9 cellular contexts compared by ENCODE assay signal in genomic region chr5:125198270-125198974, GRCh38.
DNase-seq lines count a peak whose midpoint lies in the region; ATAC-seq, FAIRE-seq and TF ChIP-seq lines count a peak whose summit lies in the region.
"Had no signal": no experiment of that assay in that cellular context is flagged by ENCODE, and none has a peak within 500 bp of the region (broad histone marks: within the 10 kb centered on the region; RNA-seq: fewer than 3 reads in every experiment).

No MANE protein-coding gene starts in this region.

- H3K4me1 ChIP-seq in A673 (ENCODE audit: insufficient read depth, low read length, poor library complexity, severe bottlenecking) (peaks cover 11% of the 10 kb centered on the region), small intestine (ENCODE audit: control insufficient read depth in 2 of 2, insufficient read depth in 1 of 2, low read depth in 1 of 2, low read length in 1 of 2) (peaks cover 0 to 3% of the 10 kb centered on the region in 2 donors)
- H3K4me1 ChIP-seq: BLaER1 treated with 17β-estradiol and CSF1 and Interleukin-3, amounts not matched to agents 10 nM and 100 nM had no signal

- no peak for FAIRE-seq in small intestine (lab: Jason Lieb, UNC)

- H3K36me3 ChIP-seq in A673 (ENCODE audit: insufficient read depth, low read length, poor library complexity, severe bottlenecking): no peaks in the 10 kb centered on the region
- no peaks in the 10 kb centered on the region for H3K36me3 ChIP-seq in small intestine (ENCODE audit: control insufficient read depth in 2 of 2, insufficient read depth in 2 of 2, low read length in 2 of 2)
- H3K36me3 ChIP-seq: BLaER1 treated with 17β-estradiol and CSF1 and Interleukin-3, amounts not matched to agents 10 nM and 100 nM had no signal

- DNase-seq in A673 (ENCODE audit: low spot score): peak; percentile 78
- DNase-seq in NAMALWA (ENCODE audit: low spot score): peak; percentile 68
- DNase-seq in WTC11 (ENCODE audit: low spot score): no peak
- peak; percentile 80 for DNase-seq in left ventricle myocardium superior
- peak; percentile 83 for DNase-seq in small intestine
- DNase-seq in activated gamma-delta T cell treated with Interleukin-2 at 50 U/mL for 16 hours: no peak
- no peak for DNase-seq in SIG-M5 (lab: John Stamatoyannopoulos, UW)

- H3K4me1 Mint-ChIP-seq in WTC11: peaks cover 75% of the 10 kb centered on the region

- no peak for TF ChIP-seq CTCF in A673 (conservative IDR thresholded peaks at IDR 0.05; ENCODE audit: low read depth, low read length)
- no peak for TF ChIP-seq CTCF in WTC11 (IDR thresholded peaks at IDR 0.05)

- no peaks in the 10 kb centered on the region for H3K27me3 ChIP-seq in A673 (replicated peaks; ENCODE audit: insufficient read depth, low read depth, low read length, poor library complexity)
- no peaks in the 10 kb centered on the region for H3K27me3 ChIP-seq in small intestine (ENCODE audit: control insufficient read depth in 2 of 2, insufficient read depth in 2 of 2, low read length in 2 of 2)
- H3K27me3 ChIP-seq: BLaER1 treated with 17β-estradiol and CSF1 and Interleukin-3, amounts not matched to agents 10 nM and 100 nM had no signal

- no peak overlapping the region for H3K27ac Mint-ChIP-seq in WTC11

- no peak overlapping the region for H3K4me3 Mint-ChIP-seq in WTC11

- ATAC-seq in WTC11 (peak; percentile 21; the same call in 1 of the 2 replicates), left ventricle myocardium superior (peak; percentile 77), HG03432 (IDR thresholded peaks at IDR 0.05; ENCODE audit: unreplicated experiment) (no peak)

- H3K9me3 ChIP-seq in A673 (ENCODE audit: low read depth, low read length, poor library complexity, severe bottlenecking) (no peaks in the 10 kb centered on the region), small intestine (ENCODE audit: control insufficient read depth, low read depth) (no peaks in the 10 kb centered on the region)
- H3K9me3 ChIP-seq: BLaER1 treated with 17β-estradiol and CSF1 and Interleukin-3, amounts not matched to agents 10 nM and 100 nM had no signal

- no peaks in the 10 kb centered on the region for H3K36me3 Mint-ChIP-seq in WTC11

- 16 to 35% (median 29%) methylated on average over 3 of the region's 3 CpGs for WGBS in small intestine, 3 donors

- CTCF ChIA-PET in A673 (lab: Charles Lee): no interaction called here
- CTCF ChIA-PET in WTC11 (lab: Charles Lee): interaction anchor here (0.6 to 0.9 kb wide), 2 partner anchors 460 to 637 kb away, joined by 3 read pairs; no protein-coding TSS in a partner anchor

- POLR2A ChIA-PET in A673 (lab: Charles Lee; ENCODE audit: low non-redundant PET) (no interaction called here), WTC11 (lab: Charles Lee) (no interaction called here)

- no peaks in the 10 kb centered on the region for H3K27me3 Mint-ChIP-seq in WTC11 (ENCODE audit: low read depth)

- H3K27ac ChIP-seq in A673 (ENCODE audit: low read depth, low read length, poor library complexity, severe bottlenecking) (no peak overlapping the region), small intestine (ENCODE audit: low read depth in 1 of 2, low read length in 1 of 2) (no peak overlapping the region)
- H3K27ac ChIP-seq: BLaER1 treated with 17β-estradiol and CSF1 and Interleukin-3, amounts not matched to agents 10 nM and 100 nM had no signal

- H3K4me3 ChIP-seq in A673 (ENCODE audit: low read depth, low read length, poor library complexity, severe bottlenecking) (no peak overlapping the region), small intestine (ENCODE audit: low read depth in 1 of 2, low read length in 2 of 2) (no peak overlapping the region)
- H3K4me3 ChIP-seq: BLaER1 treated with 17β-estradiol and CSF1 and Interleukin-3, amounts not matched to agents 10 nM and 100 nM had no signal

- intact Hi-C loops in A673 (cut with micrococcal nuclease; ENCODE audit: unreplicated experiment): no loop called here
- intact Hi-C loops in left ventricle myocardium superior (cut with micrococcal nuclease): no loop called here

- H3K9me3 Mint-ChIP-seq in WTC11: no peaks in the 10 kb centered on the region

- no TSS peak for BruUV-seq in A673 (replicated peaks; lab: Mats Ljungman, UMichigan)

TF ChIP-seq in WTC11, 78 proteins besides CTCF, POLR2A, EP300 and RAD21:
- TF ChIP-seq NFATC4 (CRISPR knock-in tag; IDR thresholded peaks at IDR 0.05): no peak
- no peak for TF ChIP-seq ZNF396 (CRISPR knock-in tag; IDR thresholded peaks at IDR 0.05; ENCODE audit: borderline replicate concordance)
- TF ChIP-seq KAT7 (CRISPR knock-in tag; IDR thresholded peaks at IDR 0.05; ENCODE audit: borderline replicate concordance): no peak
- no peak for TF ChIP-seq ERG (CRISPR knock-in tag; IDR thresholded peaks at IDR 0.05)
- no peak for TF ChIP-seq IRF1 (CRISPR knock-in tag; IDR thresholded peaks at IDR 0.05)
- no peak for TF ChIP-seq ZBTB21 (CRISPR knock-in tag; IDR thresholded peaks at IDR 0.05; ENCODE audit: borderline replicate concordance)
- TF ChIP-seq JAZF1 (CRISPR knock-in tag; IDR thresholded peaks at IDR 0.05): no peak
- TF ChIP-seq ZNF263 (CRISPR knock-in tag; IDR thresholded peaks at IDR 0.05; ENCODE audit: low read depth): no peak
- no peak for TF ChIP-seq NFYB (CRISPR knock-in tag; conservative IDR thresholded peaks at IDR 0.05; ENCODE audit: low read depth)
- no peak for TF ChIP-seq IRF2 (CRISPR knock-in tag; IDR thresholded peaks at IDR 0.05; ENCODE audit: borderline replicate concordance, low read depth)
- TF ChIP-seq ATF2 (CRISPR knock-in tag; IDR thresholded peaks at IDR 0.05; ENCODE audit: borderline replicate concordance, low read depth): no peak
- TF ChIP-seq ZNF317 (CRISPR knock-in tag; IDR thresholded peaks at IDR 0.05; ENCODE audit: borderline replicate concordance, low read depth): no peak
- TF ChIP-seq SP1 (CRISPR knock-in tag; conservative IDR thresholded peaks at IDR 0.05): no peak
- TF ChIP-seq ZNF416 (CRISPR knock-in tag; IDR thresholded peaks at IDR 0.05): no peak
- no peak for TF ChIP-seq USF2 (CRISPR knock-in tag; IDR thresholded peaks at IDR 0.05)
- TF ChIP-seq CREM (CRISPR knock-in tag; IDR thresholded peaks at IDR 0.05): no peak
- no peak for TF ChIP-seq ELF4 (CRISPR knock-in tag; IDR thresholded peaks at IDR 0.05; ENCODE audit: low read depth)
- TF ChIP-seq TCF7 (CRISPR knock-in tag; IDR thresholded peaks at IDR 0.05; ENCODE audit: low read depth): no peak

Comparison
In these comparisons a context has a peak if more than half of its experiments do, and no peak if none do; other contexts are left out.
1. DNase-seq: peak in A673 (single experiment), NAMALWA (single experiment), left ventricle myocardium superior (single experiment) and small intestine (single experiment); none in WTC11 (single experiment), activated gamma-delta T cell treated with Interleukin-2 at 50 U/mL for 16 hours (single experiment) and SIG-M5 (single experiment).